Comparison of ENCODE assay signal across 1 cellular context in genomic region chr15:57343018-57343417, GRCh38.
TF ChIP-seq lines count a peak whose summit lies in the region.

No MANE protein-coding gene starts in this region.

TF ChIP-seq in GM23338, 12 proteins besides CTCF, POLR2A, EP300 and RAD21 (continued from another document):
- TF ChIP-seq, protein P1, sequence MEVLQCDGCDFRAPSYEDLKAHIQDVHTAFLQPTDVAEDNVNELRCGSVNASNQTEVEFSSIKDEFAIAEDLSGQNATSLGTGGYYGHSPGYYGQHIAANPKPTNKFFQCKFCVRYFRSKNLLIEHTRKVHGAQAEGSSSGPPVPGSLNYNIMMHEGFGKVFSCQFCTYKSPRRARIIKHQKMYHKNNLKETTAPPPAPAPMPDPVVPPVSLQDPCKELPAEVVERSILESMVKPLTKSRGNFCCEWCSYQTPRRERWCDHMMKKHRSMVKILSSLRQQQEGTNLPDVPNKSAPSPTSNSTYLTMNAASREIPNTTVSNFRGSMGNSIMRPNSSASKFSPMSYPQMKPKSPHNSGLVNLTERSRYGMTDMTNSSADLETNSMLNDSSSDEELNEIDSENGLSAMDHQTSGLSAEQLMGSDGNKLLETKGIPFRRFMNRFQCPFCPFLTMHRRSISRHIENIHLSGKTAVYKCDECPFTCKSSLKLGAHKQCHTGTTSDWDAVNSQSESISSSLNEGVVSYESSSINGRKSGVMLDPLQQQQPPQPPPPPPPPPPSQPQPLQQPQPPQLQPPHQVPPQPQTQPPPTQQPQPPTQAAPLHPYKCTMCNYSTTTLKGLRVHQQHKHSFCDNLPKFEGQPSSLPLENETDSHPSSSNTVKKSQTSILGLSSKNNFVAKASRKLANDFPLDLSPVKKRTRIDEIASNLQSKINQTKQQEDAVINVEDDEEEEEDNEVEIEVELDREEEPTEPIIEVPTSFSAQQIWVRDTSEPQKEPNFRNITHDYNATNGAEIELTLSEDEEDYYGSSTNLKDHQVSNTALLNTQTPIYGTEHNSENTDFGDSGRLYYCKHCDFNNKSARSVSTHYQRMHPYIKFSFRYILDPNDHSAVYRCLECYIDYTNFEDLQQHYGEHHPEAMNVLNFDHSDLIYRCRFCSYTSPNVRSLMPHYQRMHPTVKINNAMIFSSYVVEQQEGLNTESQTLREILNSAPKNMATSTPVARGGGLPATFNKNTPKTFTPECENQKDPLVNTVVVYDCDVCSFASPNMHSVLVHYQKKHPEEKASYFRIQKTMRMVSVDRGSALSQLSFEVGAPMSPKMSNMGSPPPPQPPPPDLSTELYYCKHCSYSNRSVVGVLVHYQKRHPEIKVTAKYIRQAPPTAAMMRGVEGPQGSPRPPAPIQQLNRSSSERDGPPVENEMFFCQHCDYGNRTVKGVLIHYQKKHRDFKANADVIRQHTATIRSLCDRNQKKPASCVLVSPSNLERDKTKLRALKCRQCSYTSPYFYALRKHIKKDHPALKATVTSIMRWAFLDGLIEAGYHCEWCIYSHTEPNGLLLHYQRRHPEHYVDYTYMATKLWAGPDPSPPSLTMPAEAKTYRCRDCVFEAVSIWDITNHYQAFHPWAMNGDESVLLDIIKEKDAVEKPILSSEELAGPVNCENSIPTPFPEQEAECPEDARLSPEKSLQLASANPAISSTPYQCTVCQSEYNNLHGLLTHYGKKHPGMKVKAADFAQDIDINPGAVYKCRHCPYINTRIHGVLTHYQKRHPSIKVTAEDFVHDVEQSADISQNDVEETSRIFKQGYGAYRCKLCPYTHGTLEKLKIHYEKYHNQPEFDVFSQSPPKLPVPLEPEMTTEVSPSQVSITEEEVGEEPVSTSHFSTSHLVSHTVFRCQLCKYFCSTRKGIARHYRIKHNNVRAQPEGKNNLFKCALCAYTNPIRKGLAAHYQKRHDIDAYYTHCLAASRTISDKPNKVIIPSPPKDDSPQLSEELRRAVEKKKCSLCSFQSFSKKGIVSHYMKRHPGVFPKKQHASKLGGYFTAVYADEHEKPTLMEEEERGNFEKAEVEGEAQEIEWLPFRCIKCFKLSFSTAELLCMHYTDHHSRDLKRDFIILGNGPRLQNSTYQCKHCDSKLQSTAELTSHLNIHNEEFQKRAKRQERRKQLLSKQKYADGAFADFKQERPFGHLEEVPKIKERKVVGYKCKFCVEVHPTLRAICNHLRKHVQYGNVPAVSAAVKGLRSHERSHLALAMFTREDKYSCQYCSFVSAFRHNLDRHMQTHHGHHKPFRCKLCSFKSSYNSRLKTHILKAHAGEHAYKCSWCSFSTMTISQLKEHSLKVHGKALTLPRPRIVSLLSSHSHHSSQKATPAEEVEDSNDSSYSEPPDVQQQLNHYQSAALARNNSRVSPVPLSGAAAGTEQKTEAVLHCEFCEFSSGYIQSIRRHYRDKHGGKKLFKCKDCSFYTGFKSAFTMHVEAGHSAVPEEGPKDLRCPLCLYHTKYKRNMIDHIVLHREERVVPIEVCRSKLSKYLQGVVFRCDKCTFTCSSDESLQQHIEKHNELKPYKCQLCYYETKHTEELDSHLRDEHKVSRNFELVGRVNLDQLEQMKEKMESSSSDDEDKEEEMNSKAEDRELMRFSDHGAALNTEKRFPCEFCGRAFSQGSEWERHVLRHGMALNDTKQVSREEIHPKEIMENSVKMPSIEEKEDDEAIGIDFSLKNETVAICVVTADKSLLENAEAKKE (CRISPR knock-in tag; IDR thresholded peaks at IDR 0.05): no peak
- TF ChIP-seq ZNF114 (CRISPR knock-in tag; IDR thresholded peaks at IDR 0.05) (no peak), POLR2AphosphoS5 (IDR thresholded peaks at IDR 0.05; ENCODE audit: low read depth) (no peak), ETS1 (IDR thresholded peaks at IDR 0.05) (no peak), EZH2 (IDR thresholded peaks at IDR 0.05; ENCODE audit: low read depth, unreplicated experiment) (no peak), EZH2phosphoT487 (IDR thresholded peaks at IDR 0.05; ENCODE audit: unreplicated experiment) (no peak), CREB1 (CRISPR knock-in tag; IDR thresholded peaks at IDR 0.05; ENCODE audit: low read depth) (no peak), STAT1 (IDR thresholded peaks at IDR 0.05; ENCODE audit: unreplicated experiment) (no peak), ZNF331 (CRISPR knock-in tag; IDR thresholded peaks at IDR 0.05; ENCODE audit: low read depth) (no peak)
- TF ChIP-seq, protein P2, sequence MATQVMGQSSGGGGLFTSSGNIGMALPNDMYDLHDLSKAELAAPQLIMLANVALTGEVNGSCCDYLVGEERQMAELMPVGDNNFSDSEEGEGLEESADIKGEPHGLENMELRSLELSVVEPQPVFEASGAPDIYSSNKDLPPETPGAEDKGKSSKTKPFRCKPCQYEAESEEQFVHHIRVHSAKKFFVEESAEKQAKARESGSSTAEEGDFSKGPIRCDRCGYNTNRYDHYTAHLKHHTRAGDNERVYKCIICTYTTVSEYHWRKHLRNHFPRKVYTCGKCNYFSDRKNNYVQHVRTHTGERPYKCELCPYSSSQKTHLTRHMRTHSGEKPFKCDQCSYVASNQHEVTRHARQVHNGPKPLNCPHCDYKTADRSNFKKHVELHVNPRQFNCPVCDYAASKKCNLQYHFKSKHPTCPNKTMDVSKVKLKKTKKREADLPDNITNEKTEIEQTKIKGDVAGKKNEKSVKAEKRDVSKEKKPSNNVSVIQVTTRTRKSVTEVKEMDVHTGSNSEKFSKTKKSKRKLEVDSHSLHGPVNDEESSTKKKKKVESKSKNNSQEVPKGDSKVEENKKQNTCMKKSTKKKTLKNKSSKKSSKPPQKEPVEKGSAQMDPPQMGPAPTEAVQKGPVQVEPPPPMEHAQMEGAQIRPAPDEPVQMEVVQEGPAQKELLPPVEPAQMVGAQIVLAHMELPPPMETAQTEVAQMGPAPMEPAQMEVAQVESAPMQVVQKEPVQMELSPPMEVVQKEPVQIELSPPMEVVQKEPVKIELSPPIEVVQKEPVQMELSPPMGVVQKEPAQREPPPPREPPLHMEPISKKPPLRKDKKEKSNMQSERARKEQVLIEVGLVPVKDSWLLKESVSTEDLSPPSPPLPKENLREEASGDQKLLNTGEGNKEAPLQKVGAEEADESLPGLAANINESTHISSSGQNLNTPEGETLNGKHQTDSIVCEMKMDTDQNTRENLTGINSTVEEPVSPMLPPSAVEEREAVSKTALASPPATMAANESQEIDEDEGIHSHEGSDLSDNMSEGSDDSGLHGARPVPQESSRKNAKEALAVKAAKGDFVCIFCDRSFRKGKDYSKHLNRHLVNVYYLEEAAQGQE (IDR thresholded peaks at IDR 0.05; ENCODE audit: unreplicated experiment): no peak
